1 cellular context compared by ENCODE assay signal in genomic region chr6:36545767-36546663, GRCh38.
TF ChIP-seq lines count a peak whose summit lies in the region.

No MANE protein-coding gene starts in this region.

TF ChIP-seq in H1, 55 proteins besides CTCF, POLR2A, EP300 and RAD21:
- TF ChIP-seq CHD2 (IDR thresholded peaks at IDR 0.05; ENCODE audit: low read length) (no peak), SUZ12 (IDR thresholded peaks at IDR 0.05; ENCODE audit: low read length) (no peak), EGR1 (IDR thresholded peaks at IDR 0.05; ENCODE audit: borderline replicate concordance, low read depth, low read length) (no peak)
